8 cellular contexts compared by ENCODE assay signal in genomic region chr12:105420659-105421240, GRCh38.
DNase-seq lines count a peak whose midpoint lies in the region; ATAC-seq lines count a peak whose summit lies in the region.

No MANE protein-coding gene starts in this region.

- no peaks in the 10 kb centered on the region for H3K27me3 Mint-ChIP-seq in activated CD4-positive, alpha-beta memory T cell treated with anti-CD3 and anti-CD28 coated beads, Interleukin-2, amount 10 ng/mL, durations not matched to agents 7 days and 5 days

- CTCF ChIA-PET in activated CD4-positive, alpha-beta memory T cell treated with anti-CD3 and anti-CD28 coated beads, Interleukin-2, amount 10 ng/mL, durations not matched to agents 7 days and 5 days (lab: Charles Lee): interaction anchor here (0.6 to 2.0 kb wide), 16 partner anchors 8 to 803 kb away, joined by 3 to 34 read pairs (median 3); no protein-coding TSS in a partner anchor

- no peak overlapping the region for H3K4me3 Mint-ChIP-seq in activated CD4-positive, alpha-beta memory T cell treated with anti-CD3 and anti-CD28 coated beads, Interleukin-2, amount 10 ng/mL, durations not matched to agents 7 days and 5 days

- no peaks in the 10 kb centered on the region for H3K36me3 Mint-ChIP-seq in activated CD4-positive, alpha-beta memory T cell treated with anti-CD3 and anti-CD28 coated beads, Interleukin-2, amount 10 ng/mL, durations not matched to agents 7 days and 5 days (ENCODE audit: low read depth)

- H3K4me1 Mint-ChIP-seq in activated CD4-positive, alpha-beta memory T cell treated with anti-CD3 and anti-CD28 coated beads, Interleukin-2, amount 10 ng/mL, durations not matched to agents 7 days and 5 days: peaks cover 2% of the 10 kb centered on the region

- no peak overlapping the region for H3K27ac Mint-ChIP-seq in activated CD4-positive, alpha-beta memory T cell treated with anti-CD3 and anti-CD28 coated beads, Interleukin-2, amount 10 ng/mL, durations not matched to agents 7 days and 5 days

- H3K9me3 Mint-ChIP-seq in activated CD4-positive, alpha-beta memory T cell treated with anti-CD3 and anti-CD28 coated beads, Interleukin-2, amount 10 ng/mL, durations not matched to agents 7 days and 5 days: no peaks in the 10 kb centered on the region

- POLR2A ChIA-PET in activated CD4-positive, alpha-beta memory T cell treated with anti-CD3 and anti-CD28 coated beads, Interleukin-2, amount 10 ng/mL, durations not matched to agents 7 days and 5 days (lab: Charles Lee): no interaction called here

- DNase-seq in EH (ENCODE audit: low read depth) (peak; percentile 84), NCI-H69 (lab: John Stamatoyannopoulos, UW) (peak; percentile 80), medulla oblongata (ENCODE audit: extremely low spot score) (peak; percentile 89)
- peak; percentile 71 for DNase-seq in activated CD4-positive, alpha-beta memory T cell treated with anti-CD3 and anti-CD28 coated beads, Interleukin-2, amount 10 ng/mL, durations not matched to agents 7 days and 5 days
- DNase-seq in effector CD8-positive, alpha-beta T cell (lab: John Stamatoyannopoulos, UW): peak; percentile 30
- DNase-seq in stimulated activated CD8-positive, alpha-beta memory T cell treated with anti-CD3 and anti-CD28 coated beads, Interleukin-15, amount 100 ng/mL, for 48 hours (ENCODE audit: low read depth in 2 of 2): peak; percentile 16 to 29

- ATAC-seq in HG03432 (IDR thresholded peaks at IDR 0.05; ENCODE audit: unreplicated experiment): peak; percentile 62
- ATAC-seq in HG02678 (IDR thresholded peaks at IDR 0.05; ENCODE audit: unreplicated experiment): no peak

Comparison
In these comparisons a context has a peak if more than half of its experiments do, and no peak if none do; other contexts are left out.
1. DNase-seq: peak in every context shown above with its lines; median percentile 89 in medulla oblongata; 84 in EH; 80 in NCI-H69; 71 in activated CD4-positive, alpha-beta memory T cell treated with anti-CD3 and anti-CD28 coated beads, Interleukin-2, amount 10 ng/mL, durations not matched to agents 7 days and 5 days; 30 in effector CD8-positive, alpha-beta T cell; 22 in stimulated activated CD8-positive, alpha-beta memory T cell treated with anti-CD3 and anti-CD28 coated beads, Interleukin-15, amount 100 ng/mL, for 48 hours.